Comparison of ENCODE assay signal across 29 cellular contexts in genomic region chr3:15086263-15086662, GRCh38.
"Had no signal": no experiment of that assay in that cellular context is flagged by ENCODE, and none has a peak within 500 bp of the region (broad histone marks: within the 10 kb centered on the region; RNA-seq: fewer than 3 reads in every experiment).

No MANE protein-coding gene starts in this region.

- H3K4me1 Mint-ChIP-seq: endodermal cell had no signal

- H3K27me3 ChIP-seq: colonic mucosa, dorsolateral prefrontal cortex, esophagus muscularis mucosa, esophagus squamous epithelium, foreskin keratinocyte, gastrocnemius medialis, gastroesophageal sphincter, heart left ventricle, heart right ventricle had no signal

- H3K4me3 Mint-ChIP-seq: dendritic cell treated with granulocyte-macrophage colony-stimulating factor and Interleukin-4, amounts not matched to agents 40 ng/mL and 50 ng/mL, for 4 days; effector memory CD8-positive, alpha-beta T cell; endodermal cell had no signal

- H3K27me3 Mint-ChIP-seq: dendritic cell treated with granulocyte-macrophage colony-stimulating factor and Interleukin-4, amounts not matched to agents 40 ng/mL and 50 ng/mL, for 4 days; effector memory CD8-positive, alpha-beta T cell had no signal

- H3K27ac ChIP-seq: colonic mucosa, coronary artery, dorsolateral prefrontal cortex, epithelial cell of prostate, esophagus muscularis mucosa, esophagus squamous epithelium, foreskin keratinocyte, gastroesophageal sphincter, heart left ventricle, heart right ventricle had no signal

- H3K27ac Mint-ChIP-seq: dendritic cell treated with granulocyte-macrophage colony-stimulating factor and Interleukin-4, amounts not matched to agents 40 ng/mL and 50 ng/mL, for 4 days; endodermal cell had no signal

- H3K9me3 Mint-ChIP-seq: dendritic cell treated with granulocyte-macrophage colony-stimulating factor and Interleukin-4, amounts not matched to agents 40 ng/mL and 50 ng/mL, for 4 days; effector memory CD8-positive, alpha-beta T cell; endodermal cell had no signal

- H3K9me3 ChIP-seq: colonic mucosa, esophagus muscularis mucosa, esophagus squamous epithelium, gastrocnemius medialis, gastroesophageal sphincter, heart left ventricle, heart right ventricle had no signal

- DNase-seq: colonic mucosa; cortex of kidney; dermis blood vessel endothelial cell; dorsolateral prefrontal cortex; effector CD4-positive, alpha-beta T cell; effector CD8-positive, alpha-beta T cell; effector memory CD4-positive, alpha-beta T cell; effector memory CD8-positive, alpha-beta T cell; endodermal cell; erythroblast; esophagus squamous epithelium; foreskin fibroblast; foreskin keratinocyte; foreskin melanocyte; gastrocnemius medialis; glutamatergic neuron; head of caudate nucleus; heart left ventricle; heart right ventricle had no signal

- H3K4me3 ChIP-seq: colonic mucosa, coronary artery, dorsolateral prefrontal cortex, esophagus muscularis mucosa, esophagus squamous epithelium, gastrocnemius medialis, gastroesophageal sphincter, heart left ventricle, heart right ventricle had no signal

- FAIRE-seq: colon, endometrium, endothelial cell of umbilical vein, frontal cortex had no signal

- ATAC-seq: effector memory CD8-positive, alpha-beta T cell; esophagus mucosa; foreskin keratinocyte; gastroesophageal sphincter; heart left ventricle; heart right ventricle had no signal

- H3K4me1 ChIP-seq: colonic mucosa, esophagus muscularis mucosa, esophagus squamous epithelium, foreskin keratinocyte, gastroesophageal sphincter, heart right ventricle had no signal
